Comparison of ENCODE assay signal across 24 cellular contexts in genomic region chr19:13128583-13128982, GRCh38. TPM values are rescaled to one million over a fixed set of nuclear protein-coding genes. Genes with fewer than 3 reads are reported as not detected.
DNase-seq lines count a peak whose midpoint lies in the region; ATAC-seq and TF ChIP-seq lines count a peak whose summit lies in the region.
"Had no signal": no experiment of that assay in that cellular context is flagged by ENCODE, and none has a peak within 500 bp of the region (broad histone marks: within the 10 kb centered on the region; RNA-seq: fewer than 3 reads in every experiment).

No MANE protein-coding gene starts in this region.

- H3K79me1 ChIP-seq in mesendoderm (ENCODE audit: low read length) = peaks cover 38% of the 10 kb centered on the region

- POLR2A ChIA-PET in SK-N-SH (lab: Yijun Ruan, JAX) = no interaction called here

- no peaks in the 10 kb centered on the region for H3K27me3 Mint-ChIP-seq in activated T-cell treated with anti-CD3 and anti-CD28 coated beads, Interleukin-2, amount 50 U/mL, for 24 hours
- no peaks in the 10 kb centered on the region for H3K27me3 Mint-ChIP-seq in activated T-cell treated with anti-CD3 and anti-CD28 coated beads, Interleukin-2, amount 50 U/mL, for 72 hours (ENCODE audit: low read depth)
- H3K27me3 Mint-ChIP-seq in neural progenitor cell (ENCODE audit: insufficient read depth, low read depth) = no peaks in the 10 kb centered on the region
- H3K27me3 Mint-ChIP-seq: CD4-positive, alpha-beta memory T cell had no signal

- no peak for TF ChIP-seq RAD21 in SK-N-SH (IDR thresholded peaks at IDR 0.05; ENCODE audit: low read length)

- WGBS in body of pancreas, 2 donors = 8 to 29% methylated on average over 1 of the region's 1 CpG
- WGBS in SK-N-SH (ENCODE audit: low lambda C conversion rate) = 67% methylated on average over 1 of the region's 1 CpG
- WGBS in mesendoderm (ENCODE audit: extremely low coverage, insufficient coverage, low lambda C conversion rate) = no CpG with 5 or more reads among the region's 1 CpG

- H3K27me3 ChIP-seq in body of pancreas (no peaks in the 10 kb centered on the region), neural progenitor cell (no peaks in the 10 kb centered on the region), SK-N-SH (ENCODE audit: insufficient read depth) (no peaks in the 10 kb centered on the region), mesendoderm (ENCODE audit: insufficient read depth, low read length, poor library complexity) (no peaks in the 10 kb centered on the region)
- H3K27me3 ChIP-seq: upper lobe of right lung had no signal

- H3K9me3 ChIP-seq in body of pancreas (no peaks in the 10 kb centered on the region), neural progenitor cell (ENCODE audit: low read depth) (no peaks in the 10 kb centered on the region), SK-N-SH (no peaks in the 10 kb centered on the region)
- H3K9me3 ChIP-seq: upper lobe of right lung had no signal

- no peak overlapping the region for H3K4me2 ChIP-seq in neural progenitor cell
- no peak overlapping the region for H3K4me2 ChIP-seq in SK-N-SH
- H3K4me2 ChIP-seq in mesendoderm (ENCODE audit: low read length) = no peak overlapping the region

- H3F3A ChIP-seq in neural progenitor cell (ENCODE audit: low read depth) (no peaks in the 10 kb centered on the region), SK-N-SH (replicated peaks; ENCODE audit: insufficient read depth) (peaks cover 24% of the 10 kb centered on the region)

- H2AFZ ChIP-seq in neural progenitor cell (replicated peaks) (no peak overlapping the region), SK-N-SH (ENCODE audit: low read depth) (no peak overlapping the region)

- H2BK120ac ChIP-seq in mesendoderm (ENCODE audit: low read depth, low read length) = no peak overlapping the region

- no peak for TF ChIP-seq POLR2A in body of pancreas (IDR thresholded peaks at IDR 0.05)

- no peak overlapping the region for H3K4me3 Mint-ChIP-seq in activated T-cell treated with anti-CD3 and anti-CD28 coated beads, Interleukin-2, amount 50 U/mL, for 24 hours
- H3K4me3 Mint-ChIP-seq in activated T-cell treated with anti-CD3 and anti-CD28 coated beads, Interleukin-2, amount 50 U/mL, for 72 hours = no peak overlapping the region
- H3K4me3 Mint-ChIP-seq in neural progenitor cell = peak overlapping the region; percentile 15
- H3K4me3 Mint-ChIP-seq: CD4-positive, alpha-beta memory T cell; immature natural killer cell; neural crest cell had no signal

- no peaks in the 10 kb centered on the region for H3K9me3 Mint-ChIP-seq in activated T-cell treated with anti-CD3 and anti-CD28 coated beads, Interleukin-2, amount 50 U/mL, for 24 hours
- H3K9me3 Mint-ChIP-seq in activated T-cell treated with anti-CD3 and anti-CD28 coated beads, Interleukin-2, amount 50 U/mL, for 72 hours = no peaks in the 10 kb centered on the region
- H3K9me3 Mint-ChIP-seq in neural progenitor cell = no peaks in the 10 kb centered on the region
- H3K9me3 Mint-ChIP-seq: CD4-positive, alpha-beta memory T cell; immature natural killer cell; neural crest cell had no signal

- no peak overlapping the region for H3K4me3 ChIP-seq in body of pancreas
- H3K4me3 ChIP-seq in neural progenitor cell = no peak overlapping the region
- no peak overlapping the region for H3K4me3 ChIP-seq in SK-N-SH (ENCODE audit: low read depth in 2 of 2, low read length in 1 of 2)
- no peak overlapping the region for H3K4me3 ChIP-seq in mesendoderm (ENCODE audit: low read length)
- H3K4me3 ChIP-seq: upper lobe of right lung had no signal

- H3K4me1 Mint-ChIP-seq in activated T-cell treated with anti-CD3 and anti-CD28 coated beads, Interleukin-2, amount 50 U/mL, for 24 hours (ENCODE audit: low read depth) = peaks cover 54% of the 10 kb centered on the region
- peaks cover 48% of the 10 kb centered on the region for H3K4me1 Mint-ChIP-seq in activated T-cell treated with anti-CD3 and anti-CD28 coated beads, Interleukin-2, amount 50 U/mL, for 72 hours (ENCODE audit: low read depth)
- H3K4me1 Mint-ChIP-seq in neural progenitor cell = peaks cover 19% of the 10 kb centered on the region

- H4K5ac ChIP-seq in mesendoderm (ENCODE audit: low read length) = no peak overlapping the region

- CTCF ChIA-PET in SK-N-SH (lab: Yijun Ruan, JAX) = interaction anchor here (1.2 to 2.9 kb wide), 4 partner anchors 9 to 163 kb away, joined by 4 to 10 read pairs (median 7); partner anchors contain the start of gene NACC1

- H4K8ac ChIP-seq in mesendoderm (ENCODE audit: low read depth, low read length) = no peak overlapping the region

- no peaks in the 10 kb centered on the region for H3K9me2 ChIP-seq in SK-N-SH

- H3K9ac ChIP-seq in neural progenitor cell (no peak overlapping the region), SK-N-SH (no peak overlapping the region), mesendoderm (ENCODE audit: low read length) (no peak overlapping the region)

- no peak for ATAC-seq in activated T-cell treated with anti-CD3 and anti-CD28 coated beads, Interleukin-2, amount 50 U/mL, for 72 hours (replicated peaks in 1 of 2)
- ATAC-seq in body of pancreas = peak; percentile 65
- ATAC-seq: upper lobe of right lung had no signal

- no peak for TF ChIP-seq EP300 in SK-N-SH (IDR thresholded peaks at IDR 0.05; ENCODE audit: borderline replicate concordance in 1 of 2, low read depth in 1 of 2, low read length in 1 of 2)

- H2BK5ac ChIP-seq in mesendoderm (ENCODE audit: low read length) = no peak overlapping the region

- peaks cover 100% of the 10 kb centered on the region for H4K20me1 ChIP-seq in neural progenitor cell (ENCODE audit: low read depth)
- peaks cover 96% of the 10 kb centered on the region for H4K20me1 ChIP-seq in SK-N-SH (ENCODE audit: insufficient read depth)

- TF ChIP-seq CTCF in body of pancreas (IDR thresholded peaks at IDR 0.05) = no peak
- TF ChIP-seq CTCF in neural progenitor cell (IDR thresholded peaks at IDR 0.05) = no peak
- TF ChIP-seq CTCF in SK-N-SH (IDR thresholded peaks at IDR 0.05) = no peak

- no peak overlapping the region for H3K4ac ChIP-seq in mesendoderm (ENCODE audit: low read depth, low read length)

- H3K4me1 ChIP-seq in body of pancreas = peaks cover 9% of the 10 kb centered on the region
- no peaks in the 10 kb centered on the region for H3K4me1 ChIP-seq in neural progenitor cell
- peaks cover 0 to 15% of the 10 kb centered on the region in 2 experiments; a peak in 2 of 4 replicates for H3K4me1 ChIP-seq in SK-N-SH (ENCODE audit: control insufficient read depth in 1 of 2, insufficient read depth in 2 of 2, low read depth in 1 of 2, low read length in 1 of 2)
- no peaks in the 10 kb centered on the region for H3K4me1 ChIP-seq in mesendoderm (ENCODE audit: control insufficient read depth, low read depth, low read length)

- no peak overlapping the region for H2AK5ac ChIP-seq in mesendoderm (ENCODE audit: low read length)

- peaks cover 100% of the 10 kb centered on the region for H3K79me2 ChIP-seq in neural progenitor cell (ENCODE audit: low read depth)
- peaks cover 95% of the 10 kb centered on the region for H3K79me2 ChIP-seq in SK-N-SH (ENCODE audit: insufficient read depth)
- H3K79me2 ChIP-seq in mesendoderm (ENCODE audit: control insufficient read depth, insufficient read depth, low read length) = peaks cover 70% of the 10 kb centered on the region

- peaks cover 64% of the 10 kb centered on the region for H3K36me3 Mint-ChIP-seq in activated T-cell treated with anti-CD3 and anti-CD28 coated beads, Interleukin-2, amount 50 U/mL, for 24 hours (ENCODE audit: low read depth)
- H3K36me3 Mint-ChIP-seq in activated T-cell treated with anti-CD3 and anti-CD28 coated beads, Interleukin-2, amount 50 U/mL, for 72 hours (ENCODE audit: insufficient read depth in 2 of 2) = peaks cover 7 to 11% of the 10 kb centered on the region in 2 donors
- peaks cover 6% of the 10 kb centered on the region for H3K36me3 Mint-ChIP-seq in neural progenitor cell
- H3K36me3 Mint-ChIP-seq: immature natural killer cell had no signal

- H3K23ac ChIP-seq in mesendoderm (ENCODE audit: low read length) = no peak overlapping the region

- H3K56ac ChIP-seq in mesendoderm (ENCODE audit: low read length) = no peak overlapping the region

- no peak overlapping the region for H2BK15ac ChIP-seq in mesendoderm (replicated peaks; ENCODE audit: low read depth)

- H3K36me3 ChIP-seq in body of pancreas (replicated peaks in 1 of 2; ENCODE audit: insufficient read depth in 1 of 2, low read depth in 2 of 2) (no peaks in the 10 kb centered on the region), neural progenitor cell (no peaks in the 10 kb centered on the region), SK-N-SH (replicated peaks in 1 of 2; ENCODE audit: control insufficient read depth in 1 of 2, insufficient read depth in 2 of 2, low read length in 1 of 2) (peaks cover 4 to 11% of the 10 kb centered on the region in 2 experiments), mesendoderm (ENCODE audit: control insufficient read depth, insufficient read depth, low read length) (peaks cover 2% of the 10 kb centered on the region)

- no peak for DNase-seq in activated T-cell treated with anti-CD3 and anti-CD28 coated beads, Interleukin-2, amount 50 U/mL, for 24 hours
- no peak for DNase-seq in activated T-cell treated with anti-CD3 and anti-CD28 coated beads, Interleukin-2, amount 50 U/mL, for 72 hours
- DNase-seq in M059J (ENCODE audit: low read depth) = peak; percentile 35
- DNase-seq in body of pancreas = no peak
- DNase-seq in neural progenitor cell (ENCODE audit: low spot score) = no peak
- no peak for DNase-seq in SK-N-SH
- DNase-seq in mesendoderm = no peak
- DNase-seq in kidney glomerular epithelial cell (lab: John Stamatoyannopoulos, UW) = no peak
- DNase-seq: ACHN; activated CD4-positive, alpha-beta T cell treated with anti-CD3 and anti-CD28 coated beads, Interleukin-2, amount 50 U/mL, for 1 hour; activated T-cell treated with anti-CD3 and anti-CD28 coated beads, Interleukin-2, amount 50 U/mL, for 48 hours; CD4-positive, alpha-beta memory T cell; central memory CD4-positive, alpha-beta T cell; DMS79; effector CD4-positive, alpha-beta T cell; immature natural killer cell; mesenchymal stem cell; NCI-H1436; NCI-H2227 treated with DMSO at 0.1 percent for 48 hours; stimulated activated CD4-positive, alpha-beta T cell treated with anti-CD3 and anti-CD28 coated beads, Interleukin-15, amount 100 ng/mL, for 24 hours; stimulated activated naive CD4-positive, alpha-beta T cell treated with Interleukin-2 at 50 U/mL for 16 hours; upper lobe of right lung had no signal

- intact Hi-C loops in body of pancreas (cut with DNase I) = no loop called here

- H3K27ac Mint-ChIP-seq in activated T-cell treated with anti-CD3 and anti-CD28 coated beads, Interleukin-2, amount 50 U/mL, for 24 hours = peak overlapping the region; percentile 76
- H3K27ac Mint-ChIP-seq in activated T-cell treated with anti-CD3 and anti-CD28 coated beads, Interleukin-2, amount 50 U/mL, for 72 hours = no peak overlapping the region
- H3K27ac Mint-ChIP-seq in neural progenitor cell = no peak overlapping the region

- no peak overlapping the region for H3K27ac ChIP-seq in body of pancreas
- no peak overlapping the region for H3K27ac ChIP-seq in neural progenitor cell
- no peak overlapping the region for H3K27ac ChIP-seq in SK-N-SH (ENCODE audit: low read depth in 2 of 2, low read length in 1 of 2)
- no peak overlapping the region for H3K27ac ChIP-seq in mesendoderm (ENCODE audit: low read depth, low read length)
- H3K27ac ChIP-seq: upper lobe of right lung had no signal

- no peak overlapping the region for H3K18ac ChIP-seq in mesendoderm (ENCODE audit: low read length)

RNA-seq across cellular contexts. Expression of gene NACC1, which starts 10.5 kb away (rescaled TPM):
- 10 to 100 TPM; 53.6 to 76.0 TPM for total RNA-seq in activated T-cell treated with anti-CD3 and anti-CD28 coated beads, Interleukin-2, amount 50 U/mL, for 72 hours
- total RNA-seq in M059J (2014; rRNA removed; shearing (Covaris generic)) = 48.1 and 126 TPM in 2 replicates
- total RNA-seq in body of pancreas (10 to 100 TPM in 1 of 2 donors, 1 to 10 TPM in 1; 6.0 to 15.5 TPM), neural progenitor cell (ENCODE audit: low replicate concordance) (34.7 and 108 TPM in 2 replicates)
- polyA plus RNA-seq in SK-N-SH (2012; rRNA removed) = 72.8 and 127 TPM in 2 replicates
- 36.3 and 58.8 TPM in 2 replicates for polyA plus RNA-seq in SK-N-SH (2012; cell fraction: cytosol; rRNA removed)
- 107 and 113 TPM in 2 replicates for polyA plus RNA-seq in SK-N-SH (2012; cell fraction: nucleus; rRNA removed)
- polyA plus RNA-seq in mesendoderm (2013, experiment 1 of 2) = 210 TPM
- polyA plus RNA-seq in mesendoderm (2013, experiment 2 of 2) = 205 TPM

RNA-seq across cellular contexts. Expression of gene TRMT1, which starts 12.0 kb away (rescaled TPM):
- total RNA-seq in activated T-cell treated with anti-CD3 and anti-CD28 coated beads, Interleukin-2, amount 50 U/mL, for 72 hours = 10 to 100 TPM; 41.0 to 46.0 TPM
- total RNA-seq in M059J (2014; rRNA removed; shearing (Covaris generic)) = 19.9 and 23.0 TPM in 2 replicates
- total RNA-seq in body of pancreas = 10 to 100 TPM; 21.5 to 36.3 TPM
- total RNA-seq in neural progenitor cell (ENCODE audit: low replicate concordance) = 30.2 and 49.0 TPM in 2 replicates
- 60.9 and 64.9 TPM in 2 replicates for polyA plus RNA-seq in SK-N-SH (2012; rRNA removed)
- 15.7 and 22.8 TPM in 2 replicates for polyA plus RNA-seq in SK-N-SH (2012; cell fraction: cytosol; rRNA removed)
- 485 and 635 TPM in 2 replicates for polyA plus RNA-seq in SK-N-SH (2012; cell fraction: nucleus; rRNA removed)
- 67.9 TPM for polyA plus RNA-seq in mesendoderm (2013, experiment 1 of 2)
- 70.6 TPM for polyA plus RNA-seq in mesendoderm (2013, experiment 2 of 2)

RNA-seq across cellular contexts. Expression of gene STX10, which starts 21.6 kb away (rescaled TPM):
- total RNA-seq in activated T-cell treated with anti-CD3 and anti-CD28 coated beads, Interleukin-2, amount 50 U/mL, for 72 hours = 10 to 100 TPM; 73.9 to 89.9 TPM
- total RNA-seq in M059J (2014; rRNA removed; shearing (Covaris generic)) = 122 and 124 TPM in 2 replicates
- 10 to 100 TPM; 54.2 to 65.3 TPM for total RNA-seq in body of pancreas
- total RNA-seq in neural progenitor cell (ENCODE audit: low replicate concordance) = 36.5 and 51.2 TPM in 2 replicates
- polyA plus RNA-seq in SK-N-SH (2012; rRNA removed) = 143 and 163 TPM in 2 replicates
- 105 and 124 TPM in 2 replicates for polyA plus RNA-seq in SK-N-SH (2012; cell fraction: cytosol; rRNA removed)
- polyA plus RNA-seq in SK-N-SH (2012; cell fraction: nucleus; rRNA removed) = 322 and 532 TPM in 2 replicates
- polyA plus RNA-seq in mesendoderm (2013, experiment 1 of 2) = 30.2 TPM
- polyA plus RNA-seq in mesendoderm (2013, experiment 2 of 2) = 29.9 TPM

RNA-seq across cellular contexts. Expression of gene IER2, which starts 21.6 kb away (rescaled TPM):
- total RNA-seq in activated T-cell treated with anti-CD3 and anti-CD28 coated beads, Interleukin-2, amount 50 U/mL, for 72 hours = 100 to 1,000 TPM; 168 to 184 TPM
- total RNA-seq in M059J (2014; rRNA removed; shearing (Covaris generic)) = 16.6 and 33.0 TPM in 2 replicates
- total RNA-seq in body of pancreas (100 to 1,000 TPM; 162 to 857 TPM), neural progenitor cell (ENCODE audit: low replicate concordance) (13.7 and 55.4 TPM in 2 replicates)
- polyA plus RNA-seq in SK-N-SH (2012; rRNA removed) = 55.7 and 115 TPM in 2 replicates
- polyA plus RNA-seq in SK-N-SH (2012; cell fraction: cytosol; rRNA removed) = 56.1 and 82.2 TPM in 2 replicates
- 210 and 342 TPM in 2 replicates for polyA plus RNA-seq in SK-N-SH (2012; cell fraction: nucleus; rRNA removed)
- polyA plus RNA-seq in mesendoderm (2013, experiment 1 of 2) = 75.2 TPM
- polyA plus RNA-seq in mesendoderm (2013, experiment 2 of 2) = 77.2 TPM

RNA-seq across cellular contexts. Expression of gene LYL1, which starts 25.9 kb away (rescaled TPM):
- total RNA-seq in activated T-cell treated with anti-CD3 and anti-CD28 coated beads, Interleukin-2, amount 50 U/mL, for 72 hours = 1 to 10 TPM; 4.8 to 6.3 TPM
- total RNA-seq in M059J (2014; rRNA removed; shearing (Covaris generic)) = not detected in 2 replicates
- total RNA-seq in body of pancreas (1 to 10 TPM; 3.4 to 6.9 TPM), neural progenitor cell (ENCODE audit: low replicate concordance) (0.88 and 2.2 TPM in 2 replicates)
- polyA plus RNA-seq in SK-N-SH (2012; rRNA removed) = 1.1 and 2.2 TPM in 2 replicates
- polyA plus RNA-seq in SK-N-SH (2012; cell fraction: cytosol; rRNA removed) = 0.80 and 1.8 TPM in 2 replicates
- 3.7 and 4.9 TPM in 2 replicates for polyA plus RNA-seq in SK-N-SH (2012; cell fraction: nucleus; rRNA removed)
- polyA plus RNA-seq in mesendoderm (2013, experiment 1 of 2) = 0.48 TPM
- polyA plus RNA-seq in mesendoderm (2013, experiment 2 of 2) = 0.62 TPM
- total RNA-seq: HT1080 had no signal
